ENCODE assay signal across 18 cellular contexts in genomic region chr2:79131687-79132086, GRCh38. TPM values are rescaled to one million over a fixed set of nuclear protein-coding genes. Genes with fewer than 3 reads are reported as not detected.
"Had no signal": no experiment of that assay in that cellular context is flagged by ENCODE, and none has a peak within 500 bp of the region (broad histone marks: within the 10 kb centered on the region; RNA-seq: fewer than 3 reads in every experiment).

No MANE protein-coding gene starts in this region.

- H3K36me3 ChIP-seq: prostate gland, right atrium auricular region, tibial nerve had no signal

- H3K4me3 ChIP-seq: prostate gland, right atrium auricular region, tibial nerve had no signal

- H3K9me3 ChIP-seq: prostate gland, right atrium auricular region, tibial nerve had no signal

- H3K4me1 ChIP-seq: prostate gland, right atrium auricular region had no signal

- DNase-seq: activated CD4-positive, alpha-beta memory T cell treated with anti-CD3 and anti-CD28 coated beads, Interleukin-2, amount 10 ng/mL, durations not matched to agents 7 days and 5 days; activated CD4-positive, alpha-beta T cell treated with anti-CD3 and anti-CD28 coated beads for 36 hours; activated naive CD4-positive, alpha-beta T cell treated with anti-CD3 and anti-CD28 coated beads for 36 hours; activated T-cell treated with anti-CD3 and anti-CD28 coated beads, Interleukin-2, amount 50 U/mL, for 24 hours; kidney; left ventricle myocardium superior; stimulated activated CD4-positive, alpha-beta T cell treated with anti-CD3 and anti-CD28 coated beads, Interleukin-2, amount 100 ng/mL, for 24 hours; stimulated activated naive CD4-positive, alpha-beta T cell treated with Interleukin-2 at 50 U/mL for 16 hours; substantia nigra had no signal

- H3K27me3 ChIP-seq: right atrium auricular region, tibial nerve had no signal

- ATAC-seq: activated CD4-positive, alpha-beta T cell treated with anti-CD3 and anti-CD28 coated beads for 36 hours; left ventricle myocardium superior; WTC11 had no signal

- H3K27ac ChIP-seq: prostate gland, right atrium auricular region, tibial nerve had no signal

RNA-seq across cellular contexts. Expression of gene REG1A, which starts 11.4 kb away (rescaled TPM):
- total RNA-seq: activated CD4-positive, alpha-beta memory T cell treated with anti-CD3 and anti-CD28 coated beads, Interleukin-2, amount 10 ng/mL, durations not matched to agents 7 days and 5 days; activated CD4-positive, alpha-beta T cell treated with anti-CD3 and anti-CD28 coated beads for 36 hours; activated naive CD4-positive, alpha-beta T cell treated with anti-CD3 and anti-CD28 coated beads for 36 hours; frontal cortex; left ventricle myocardium superior; myocyte; prostate gland; right atrium auricular region; skeletal muscle tissue had no signal
- polyA plus RNA-seq: neural cell had no signal

RNA-seq across cellular contexts. Expression of gene REG3A, which starts 27.9 kb away (rescaled TPM):
- total RNA-seq: activated CD4-positive, alpha-beta memory T cell treated with anti-CD3 and anti-CD28 coated beads, Interleukin-2, amount 10 ng/mL, durations not matched to agents 7 days and 5 days; activated CD4-positive, alpha-beta T cell treated with anti-CD3 and anti-CD28 coated beads for 36 hours; activated naive CD4-positive, alpha-beta T cell treated with anti-CD3 and anti-CD28 coated beads for 36 hours; frontal cortex; kidney; left ventricle myocardium superior; myocyte; omental fat pad; prostate gland; right atrium auricular region; skeletal muscle tissue; tibial nerve; WTC11 had no signal
- polyA plus RNA-seq: neural cell had no signal

RNA-seq across cellular contexts. Expression of gene REG1B, which starts 43.9 kb away (rescaled TPM):
- total RNA-seq: activated CD4-positive, alpha-beta memory T cell treated with anti-CD3 and anti-CD28 coated beads, Interleukin-2, amount 10 ng/mL, durations not matched to agents 7 days and 5 days; activated CD4-positive, alpha-beta T cell treated with anti-CD3 and anti-CD28 coated beads for 36 hours; activated naive CD4-positive, alpha-beta T cell treated with anti-CD3 and anti-CD28 coated beads for 36 hours; frontal cortex; left ventricle myocardium superior; myocyte; omental fat pad; prostate gland; right atrium auricular region; skeletal muscle tissue had no signal
- polyA plus RNA-seq: neural cell had no signal
